In the genomic region with DNA sequence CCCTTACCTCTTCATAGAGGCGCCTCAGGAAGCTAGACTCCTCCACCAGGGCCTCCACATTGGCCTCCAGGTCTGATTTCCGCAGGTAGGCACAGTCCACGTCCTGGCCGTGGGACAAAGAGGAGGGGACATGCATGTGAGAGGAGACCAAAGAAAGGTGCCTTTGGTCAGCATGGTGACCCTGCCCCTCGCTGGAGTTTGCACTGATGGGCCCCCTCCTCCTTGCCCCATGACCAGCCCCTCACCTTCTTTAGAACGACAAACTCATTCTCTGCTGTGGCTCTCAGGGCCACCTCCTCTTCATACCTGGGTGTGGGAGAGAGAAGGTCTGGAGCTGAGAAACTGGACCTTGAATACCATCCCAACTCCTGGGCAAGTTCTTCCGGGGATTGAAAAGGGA, we compare ENCODE assay signal across 9 cellular contexts. TPM values are rescaled to one million over a fixed set of nuclear protein-coding genes. Genes with fewer than 3 reads are reported as not detected.
"Had no signal": no experiment of that assay in that cellular context is flagged by ENCODE, and none has a peak within 500 bp of the region (broad histone marks: within the 10 kb centered on the region; RNA-seq: fewer than 3 reads in every experiment).

No MANE protein-coding gene starts in this region.

- H3K4me3 ChIP-seq: GM23338 had no signal

- H2AFZ ChIP-seq: GM23338 had no signal

- ATAC-seq: GM23338 had no signal

- H3K4me2 ChIP-seq: GM23338, KMS-11 had no signal

- H3K27ac ChIP-seq: KMS-11 had no signal

- FAIRE-seq: H54, HTR-8/SVneo had no signal

- H3K9ac ChIP-seq: KMS-11 had no signal

- DNase-seq: H9, HCEC 1CT, KBM-7 had no signal

RNA-seq across cellular contexts. Expression of a gene that starts 3.2 kb away (rescaled TPM):
- total RNA-seq: GM23338, H9, HT-29 had no signal
- polyA plus RNA-seq: GM23338, IgD-negative memory B cell had no signal

RNA-seq across cellular contexts. Expression of a gene that starts 21.4 kb away (rescaled TPM):
- total RNA-seq: GM23338, H9, HT-29 had no signal
- polyA plus RNA-seq: GM23338, IgD-negative memory B cell had no signal

RNA-seq across cellular contexts. Expression of a gene that starts 42.1 kb away (rescaled TPM):
- total RNA-seq: GM23338, H9, HT-29 had no signal
- polyA plus RNA-seq: GM23338, IgD-negative memory B cell had no signal

RNA-seq across cellular contexts. Expression of a gene that starts 42.9 kb away (rescaled TPM):
- total RNA-seq: GM23338, H9 had no signal
- polyA plus RNA-seq: GM23338, IgD-negative memory B cell had no signal
